In the genomic region with DNA sequence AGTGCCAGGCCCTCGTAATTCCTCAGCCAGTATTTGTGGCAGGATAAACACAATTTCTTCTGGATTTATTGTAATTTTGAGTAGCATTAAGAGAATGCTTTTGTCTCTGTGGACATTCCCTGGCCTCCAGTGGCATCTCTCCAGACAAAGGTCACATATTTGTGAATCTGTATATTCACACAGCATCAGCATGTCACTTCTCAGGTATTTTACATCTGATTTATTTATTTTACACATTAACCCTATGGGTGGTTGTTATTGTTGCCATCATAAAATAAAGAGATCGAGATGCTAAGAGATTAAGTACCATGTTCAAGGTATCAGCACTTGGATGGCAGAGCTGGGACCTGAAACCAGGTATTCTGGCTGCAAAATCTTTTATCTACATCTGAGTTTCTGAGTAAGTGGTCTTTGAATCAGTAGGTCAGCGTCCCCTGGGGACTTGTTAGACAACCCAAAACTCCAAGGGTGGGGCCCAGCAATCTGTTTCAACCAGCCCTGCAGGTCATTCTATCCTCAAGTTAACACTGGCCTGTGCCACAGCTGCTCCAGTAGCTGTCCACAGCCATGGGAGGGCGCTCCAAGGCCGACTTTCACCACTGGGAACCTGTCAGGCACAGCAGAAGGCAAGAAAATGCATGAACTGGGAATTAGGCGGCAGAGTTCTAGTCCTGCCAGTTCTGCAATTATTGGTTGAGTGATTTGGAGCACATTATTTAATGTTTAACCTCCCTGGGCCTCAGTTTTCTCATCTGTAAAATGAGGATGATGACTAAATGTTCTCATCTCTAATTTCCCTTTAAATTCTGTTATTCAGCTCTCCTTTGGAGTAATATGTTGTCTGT, we compare ENCODE assay signal across 1 cellular context.
TF ChIP-seq lines count a peak whose summit lies in the region.

No MANE protein-coding gene starts in this region.

TF ChIP-seq in SK-N-SH treated with all-trans-retinoic acid at 6 μM for 48 hours, 23 proteins besides CTCF, POLR2A, EP300 and RAD21 (continued from another document):
- TF ChIP-seq, protein P1, sequence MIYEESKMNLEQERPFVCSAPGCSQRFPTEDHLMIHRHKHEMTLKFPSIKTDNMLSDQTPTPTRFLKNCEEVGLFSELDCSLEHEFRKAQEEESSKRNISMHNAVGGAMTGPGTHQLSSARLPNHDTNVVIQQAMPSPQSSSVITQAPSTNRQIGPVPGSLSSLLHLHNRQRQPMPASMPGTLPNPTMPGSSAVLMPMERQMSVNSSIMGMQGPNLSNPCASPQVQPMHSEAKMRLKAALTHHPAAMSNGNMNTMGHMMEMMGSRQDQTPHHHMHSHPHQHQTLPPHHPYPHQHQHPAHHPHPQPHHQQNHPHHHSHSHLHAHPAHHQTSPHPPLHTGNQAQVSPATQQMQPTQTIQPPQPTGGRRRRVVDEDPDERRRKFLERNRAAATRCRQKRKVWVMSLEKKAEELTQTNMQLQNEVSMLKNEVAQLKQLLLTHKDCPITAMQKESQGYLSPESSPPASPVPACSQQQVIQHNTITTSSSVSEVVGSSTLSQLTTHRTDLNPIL (CRISPR knock-in tag; IDR thresholded peaks at IDR 0.05; ENCODE audit: low read depth) = no peak
- TF ChIP-seq TOX (CRISPR knock-in tag; IDR thresholded peaks at IDR 0.05; ENCODE audit: borderline replicate concordance) (no peak), ZNF565 (CRISPR knock-in tag; conservative IDR thresholded peaks at IDR 0.05; ENCODE audit: low read depth) (no peak)
